13 cellular contexts compared by ENCODE assay signal in the genomic region with DNA sequence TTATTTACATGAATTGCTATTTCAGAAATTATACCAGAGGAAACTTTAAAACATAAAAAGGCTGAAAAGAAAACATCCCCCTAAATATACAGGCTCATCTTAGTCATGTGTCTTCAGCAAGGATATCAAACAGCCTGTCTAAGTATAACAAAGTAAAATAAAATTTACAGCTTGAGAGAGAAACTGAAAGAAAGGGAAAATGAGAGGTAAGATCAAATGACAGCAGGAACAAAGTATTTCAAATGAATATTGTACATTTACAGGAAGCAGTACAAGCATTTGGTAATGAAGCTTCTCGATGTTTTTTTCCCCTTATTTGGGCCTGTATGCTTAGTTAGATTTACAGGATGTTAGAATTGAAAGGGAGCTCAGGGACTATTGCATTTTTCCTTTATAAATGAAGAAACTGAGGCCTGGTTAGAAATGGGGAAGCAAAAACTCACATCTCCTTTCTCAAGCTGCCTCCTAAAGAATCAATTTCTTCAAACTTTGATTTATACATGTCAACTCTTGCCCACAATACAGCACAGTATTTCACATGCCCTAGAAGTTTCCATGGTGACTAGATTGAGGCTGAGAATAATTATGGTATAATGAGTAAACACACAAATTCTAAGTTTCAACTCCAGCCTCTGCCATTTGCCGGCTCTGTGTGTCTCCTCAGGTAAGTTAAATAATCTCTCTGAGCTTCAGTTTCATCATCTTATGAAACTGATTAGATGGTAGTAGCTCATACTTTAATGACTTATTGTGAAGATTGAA. TPM values are rescaled to one million over a fixed set of nuclear protein-coding genes. Genes with fewer than 3 reads are reported as not detected.
DNase-seq lines count a peak whose midpoint lies in the region; ATAC-seq and TF ChIP-seq lines count a peak whose summit lies in the region.
"Had no signal": no experiment of that assay in that cellular context is flagged by ENCODE, and none has a peak within 500 bp of the region (broad histone marks: within the 10 kb centered on the region; RNA-seq: fewer than 3 reads in every experiment).

No MANE protein-coding gene starts in this region.

- peaks cover 33 to 64% (median 45%) of the 10 kb centered on the region in 4 donors for H3K4me1 Mint-ChIP-seq in CD4-positive, alpha-beta memory T cell
- H3K4me1 Mint-ChIP-seq in activated naive CD8-positive, alpha-beta T cell treated with anti-CD3 and anti-CD28 coated beads for 36 hours: peaks cover 65% of the 10 kb centered on the region

- no peaks in the 10 kb centered on the region for H3K9me3 Mint-ChIP-seq in CD4-positive, alpha-beta memory T cell
- H3K9me3 Mint-ChIP-seq in activated naive CD8-positive, alpha-beta T cell treated with anti-CD3 and anti-CD28 coated beads for 36 hours: peaks cover 5% of the 10 kb centered on the region
- H3K9me3 Mint-ChIP-seq: dendritic cell treated with granulocyte-macrophage colony-stimulating factor and Interleukin-4, amounts not matched to agents 40 ng/mL and 50 ng/mL, for 4 days had no signal

- H3K9me3 ChIP-seq in CD4-positive, alpha-beta memory T cell (ENCODE audit: control insufficient read depth in 1 of 2, low read length in 2 of 2): no peaks in the 10 kb centered on the region
- H3K9me3 ChIP-seq in esophagus muscularis mucosa: no peaks in the 10 kb centered on the region

- TF ChIP-seq CTCF in omental fat pad (IDR thresholded peaks at IDR 0.05) (no peak), esophagus muscularis mucosa (IDR thresholded peaks at IDR 0.05) (no peak)

- WGBS in esophagus muscularis mucosa: 62% methylated on average over 2 of the region's 2 CpGs

- POLR2A ChIA-PET in CD4-positive, alpha-beta memory T cell (lab: Charles Lee; ENCODE audit: partially characterized antibody): interaction anchor here (0.9 to 3.9 kb wide), 9 partner anchors 13 to 757 kb away, joined by 3 to 41 read pairs (median 4); a partner anchor contains a TSS

- peak overlapping the region; percentile 4 to 74 (median 54) for H3K4me3 Mint-ChIP-seq in CD4-positive, alpha-beta memory T cell
- H3K4me3 Mint-ChIP-seq in activated naive CD8-positive, alpha-beta T cell treated with anti-CD3 and anti-CD28 coated beads for 36 hours: peak overlapping the region; percentile 42
- H3K4me3 Mint-ChIP-seq: dendritic cell treated with granulocyte-macrophage colony-stimulating factor and Interleukin-4, amounts not matched to agents 40 ng/mL and 50 ng/mL, for 4 days had no signal

- peak in 2 of 5 donors; percentile 20 to 27 for DNase-seq in CD4-positive, alpha-beta memory T cell
- DNase-seq in MV-4-11 (lab: John Stamatoyannopoulos, UW) (peak; percentile 17), HK-2 (ENCODE audit: unreplicated experiment) (no peak), activated gamma-delta T cell treated with Interleukin-2 at 50 U/mL for 16 hours (no peak), omental fat pad (ENCODE audit: low spot score) (no peak), esophagus muscularis mucosa (ENCODE audit: extremely low spot score) (no peak)
- no peak for DNase-seq in activated naive CD8-positive, alpha-beta T cell treated with anti-CD3 and anti-CD28 coated beads for 36 hours
- DNase-seq: NCI-H1092 treated with DMSO at 0.1 percent for 48 hours, T1000 had no signal

- peaks cover 24 to 28% of the 10 kb centered on the region in 2 donors for H3K36me3 Mint-ChIP-seq in CD4-positive, alpha-beta memory T cell
- H3K36me3 Mint-ChIP-seq in activated naive CD8-positive, alpha-beta T cell treated with anti-CD3 and anti-CD28 coated beads for 36 hours: peaks cover 64% of the 10 kb centered on the region

- ATAC-seq in GM18498 (IDR thresholded peaks at IDR 0.05; ENCODE audit: unreplicated experiment) (peak; percentile 36), omental fat pad (ENCODE audit: low FRiP score) (no peak)

- TF ChIP-seq POLR2A in esophagus muscularis mucosa (IDR thresholded peaks at IDR 0.05; ENCODE audit: low read depth): no peak

- H3K36me3 ChIP-seq in CD4-positive, alpha-beta memory T cell (ENCODE audit: insufficient read depth, low read length): no peaks in the 10 kb centered on the region
- no peaks in the 10 kb centered on the region for H3K36me3 ChIP-seq in esophagus muscularis mucosa

- no peaks in the 10 kb centered on the region for H3K27me3 ChIP-seq in CD4-positive, alpha-beta memory T cell (ENCODE audit: insufficient read depth, low read length)
- H3K27me3 ChIP-seq in esophagus muscularis mucosa: no peaks in the 10 kb centered on the region

- intact Hi-C loops in CD4-positive, alpha-beta memory T cell (cut with micrococcal nuclease): loop anchor here (2.0 to 5.0 kb wide), 2 partner anchors 15 to 46 kb away; a partner anchor contains a TSS
- intact Hi-C loops in esophagus muscularis mucosa (cut with DNase I): no loop called here

- TF ChIP-seq EP300 in esophagus muscularis mucosa (IDR thresholded peaks at IDR 0.05): no peak

- peaks cover 52% of the 10 kb centered on the region for H3K4me1 ChIP-seq in CD4-positive, alpha-beta memory T cell (ENCODE audit: insufficient read depth, low read length)
- H3K4me1 ChIP-seq in esophagus muscularis mucosa: peaks cover 3 to 17% (median 13%) of the 10 kb centered on the region in 4 donors

- H3K27ac ChIP-seq in CD4-positive, alpha-beta memory T cell (ENCODE audit: low read depth, low read length): peak overlapping the region; percentile 34
- peak overlapping the region in 1 of 4 donors; percentile 29 for H3K27ac ChIP-seq in esophagus muscularis mucosa (replicated peaks in 1 of 4)

- peak overlapping the region; percentile 77 to 97 (median 91) for H3K27ac Mint-ChIP-seq in CD4-positive, alpha-beta memory T cell
- peak overlapping the region; percentile 98 for H3K27ac Mint-ChIP-seq in activated naive CD8-positive, alpha-beta T cell treated with anti-CD3 and anti-CD28 coated beads for 36 hours
- H3K27ac Mint-ChIP-seq: dendritic cell treated with granulocyte-macrophage colony-stimulating factor and Interleukin-4, amounts not matched to agents 40 ng/mL and 50 ng/mL, for 4 days had no signal

- H3K27me3 Mint-ChIP-seq in CD4-positive, alpha-beta memory T cell: no peaks in the 10 kb centered on the region
- no peaks in the 10 kb centered on the region for H3K27me3 Mint-ChIP-seq in activated naive CD8-positive, alpha-beta T cell treated with anti-CD3 and anti-CD28 coated beads for 36 hours
- H3K27me3 Mint-ChIP-seq: dendritic cell treated with granulocyte-macrophage colony-stimulating factor and Interleukin-4, amounts not matched to agents 40 ng/mL and 50 ng/mL, for 4 days had no signal

- CTCF ChIA-PET in CD4-positive, alpha-beta memory T cell (lab: Charles Lee; ENCODE audit: partially characterized antibody): interaction anchor here (0.6 to 4.7 kb wide), 5 partner anchors 29 to 285 kb away, joined by 3 to 37 read pairs (median 4); a partner anchor contains a TSS

- no peak overlapping the region for H3K4me3 ChIP-seq in CD4-positive, alpha-beta memory T cell (ENCODE audit: low read length in 2 of 2)
- no peak overlapping the region for H3K4me3 ChIP-seq in esophagus muscularis mucosa
- H3K4me3 ChIP-seq: skin epidermis had no signal

RNA-seq across cellular contexts. Expression of a gene that starts 29.3 kb away (rescaled TPM):
- 10 to 100 TPM; 21.3 to 23.0 TPM for total RNA-seq in CD4-positive, alpha-beta memory T cell
- polyA plus RNA-seq in CD4-positive, alpha-beta memory T cell: 10 to 100 TPM; 16.8 to 27.7 TPM
- total RNA-seq in activated naive CD8-positive, alpha-beta T cell treated with anti-CD3 and anti-CD28 coated beads for 36 hours: 10 to 100 TPM; 37.9 to 39.7 TPM
- 1 to 10 TPM; 1.6 to 6.1 (median 4.2) TPM for total RNA-seq in omental fat pad
- total RNA-seq in esophagus muscularis mucosa: 1 to 10 TPM in 2 of 4 donors, under 1 TPM in 2; 0.86 to 2.5 (median 1.1) TPM
- total RNA-seq: fibroblast of villous mesenchyme had no signal

RNA-seq across cellular contexts. Expression of a gene that starts 48.3 kb away (rescaled TPM):
- total RNA-seq in CD4-positive, alpha-beta memory T cell: 10 to 100 TPM; 24.2 to 27.0 TPM
- polyA plus RNA-seq in CD4-positive, alpha-beta memory T cell: 10 to 100 TPM; 29.0 to 45.6 TPM
- 10 to 100 TPM; 33.6 to 35.1 TPM for total RNA-seq in activated naive CD8-positive, alpha-beta T cell treated with anti-CD3 and anti-CD28 coated beads for 36 hours
- total RNA-seq in omental fat pad (10 to 100 TPM; 41.3 to 48.9 (median 43.6) TPM), esophagus muscularis mucosa (10 to 100 TPM; 22.6 to 50.3 (median 44.5) TPM)
